9 cellular contexts compared by ENCODE assay signal in the genomic region with DNA sequence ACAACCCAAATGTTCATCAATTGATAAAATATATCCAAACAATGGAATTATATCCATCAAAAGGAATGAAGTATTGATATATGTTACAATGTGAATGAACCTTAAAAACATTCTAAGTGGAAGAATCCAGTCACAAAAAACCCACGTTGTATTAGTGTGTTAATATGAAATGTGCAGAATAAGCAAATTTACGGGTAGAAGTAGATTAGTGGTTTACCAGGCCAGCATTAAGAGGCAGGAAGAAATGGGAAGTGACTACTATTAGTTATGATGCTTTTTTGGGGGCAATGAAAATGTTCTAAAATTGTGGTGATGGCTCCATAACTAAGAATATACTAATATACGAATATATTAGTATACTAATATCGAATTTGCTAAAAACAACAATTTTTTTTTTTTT. TPM values are rescaled to one million over a fixed set of nuclear protein-coding genes. Genes with fewer than 3 reads are reported as not detected.
A peak's percentile ranks its signal among the peaks of the same experiment; 100 is the strongest.
DNase-seq lines count a peak whose midpoint lies in the region; ATAC-seq and TF ChIP-seq lines count a peak whose summit lies in the region.
"Had no signal": no experiment of that assay in that cellular context is flagged by ENCODE, and none has a peak within 500 bp of the region (broad histone marks: within the 10 kb centered on the region; RNA-seq: fewer than 3 reads in every experiment).

No MANE protein-coding gene starts in this region.

- intact Hi-C loops in dendritic cell treated with granulocyte-macrophage colony-stimulating factor and Interleukin-4, amounts not matched to agents 40 ng/mL and 50 ng/mL, for 4 days (cut with micrococcal nuclease), result loop anchor here (5.0 kb wide), 1 partner anchor 244 kb away; the partner anchor contains the start of gene MED6

- TF ChIP-seq CTCF in LNCaP clone FGC (IDR thresholded peaks at IDR 0.05; ENCODE audit: control insufficient read depth, extremely low read depth, insufficient read depth) (no peak), neural crest cell (conservative IDR thresholded peaks at IDR 0.05) (no peak)

- peak overlapping the region; percentile 26 for H3K4me3 Mint-ChIP-seq in dendritic cell treated with granulocyte-macrophage colony-stimulating factor and Interleukin-4, amounts not matched to agents 40 ng/mL and 50 ng/mL, for 4 days
- H3K4me3 Mint-ChIP-seq in neural crest cell, result peak overlapping the region; percentile 87

- no peaks in the 10 kb centered on the region for H3K9me3 Mint-ChIP-seq in dendritic cell treated with granulocyte-macrophage colony-stimulating factor and Interleukin-4, amounts not matched to agents 40 ng/mL and 50 ng/mL, for 4 days
- no peaks in the 10 kb centered on the region for H3K9me3 Mint-ChIP-seq in neural crest cell

- H3K36me3 Mint-ChIP-seq in dendritic cell treated with granulocyte-macrophage colony-stimulating factor and Interleukin-4, amounts not matched to agents 40 ng/mL and 50 ng/mL, for 4 days (ENCODE audit: low read depth), result peaks cover 24% of the 10 kb centered on the region
- peaks cover 10% of the 10 kb centered on the region for H3K36me3 Mint-ChIP-seq in neural crest cell (ENCODE audit: low read depth)

- peaks cover 22% of the 10 kb centered on the region for H3K27me3 Mint-ChIP-seq in dendritic cell treated with granulocyte-macrophage colony-stimulating factor and Interleukin-4, amounts not matched to agents 40 ng/mL and 50 ng/mL, for 4 days
- peaks cover 18% of the 10 kb centered on the region for H3K27me3 Mint-ChIP-seq in neural crest cell (ENCODE audit: low read depth)

- H3K27ac Mint-ChIP-seq in dendritic cell treated with granulocyte-macrophage colony-stimulating factor and Interleukin-4, amounts not matched to agents 40 ng/mL and 50 ng/mL, for 4 days, result no peak overlapping the region
- no peak overlapping the region for H3K27ac Mint-ChIP-seq in neural crest cell (ENCODE audit: unreplicated experiment)

- H3K4me3 ChIP-seq in GM08714 (ENCODE audit: low read length) (peak overlapping the region; percentile 94; the same call in 1 of the 2 replicates), LNCaP clone FGC (ENCODE audit: low read depth, low read length) (peak overlapping the region; percentile 76)

- no peak for ATAC-seq in GM21528 (IDR thresholded peaks at IDR 0.05; ENCODE audit: low FRiP score, unreplicated experiment)

- DNase-seq in LNCaP clone FGC (ENCODE audit: low read depth) (no peak), neural crest cell (ENCODE audit: low read depth, low spot score) (no peak), NCI-H1105 (lab: John Stamatoyannopoulos, UW) (no peak), NCI-H748 (lab: John Stamatoyannopoulos, UW; ENCODE audit: unreplicated experiment) (no peak)
- DNase-seq: NCI-H446, retina had no signal

- peaks cover 15% of the 10 kb centered on the region for H3K4me1 Mint-ChIP-seq in dendritic cell treated with granulocyte-macrophage colony-stimulating factor and Interleukin-4, amounts not matched to agents 40 ng/mL and 50 ng/mL, for 4 days (ENCODE audit: low read depth)
- H3K4me1 Mint-ChIP-seq in neural crest cell, result peaks cover 28% of the 10 kb centered on the region

RNA-seq across cellular contexts. Expression of gene COX16, which starts 1.5 kb away (rescaled TPM):
- total RNA-seq in neural crest cell, result 48.6 and 55.9 TPM in 2 replicates

RNA-seq across cellular contexts. Expression of gene SYNJ2BP, which starts 58.9 kb away (rescaled TPM):
- 27.0 and 29.1 TPM in 2 replicates for total RNA-seq in neural crest cell
